ENCODE assay signal across 1 cellular context in the genomic region with DNA sequence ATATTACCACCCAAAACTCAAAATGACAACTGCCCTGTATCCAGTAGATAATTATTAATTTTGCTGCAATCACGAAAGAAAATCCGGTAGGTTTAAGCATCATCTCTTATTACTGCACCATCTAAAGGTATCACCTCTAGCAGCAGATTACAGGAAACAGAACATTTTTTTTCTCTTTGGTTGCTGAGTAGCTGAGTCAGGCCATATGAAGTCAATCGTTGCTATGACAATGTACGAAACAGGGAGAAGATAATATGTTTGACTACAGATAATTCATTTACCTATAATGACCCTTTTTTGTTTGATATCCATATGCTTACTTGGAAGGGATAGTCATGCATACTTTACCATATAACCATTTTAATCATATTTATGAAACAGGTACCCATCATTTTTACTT.
TF ChIP-seq lines count a peak whose summit lies in the region.

No MANE protein-coding gene starts in this region.

TF ChIP-seq in WTC11, 78 proteins besides CTCF, POLR2A, EP300 and RAD21 (continued from another document):
- no peak for TF ChIP-seq ZMAT4 (CRISPR knock-in tag; IDR thresholded peaks at IDR 0.05)
- TF ChIP-seq ERG (CRISPR knock-in tag; IDR thresholded peaks at IDR 0.05), result no peak
- no peak for TF ChIP-seq ZNF396 (CRISPR knock-in tag; IDR thresholded peaks at IDR 0.05; ENCODE audit: borderline replicate concordance)
- TF ChIP-seq ZNF317 (CRISPR knock-in tag; IDR thresholded peaks at IDR 0.05; ENCODE audit: borderline replicate concordance, low read depth), result no peak
- no peak for TF ChIP-seq FOXK1 (CRISPR knock-in tag; IDR thresholded peaks at IDR 0.05)
- TF ChIP-seq ATF3 (CRISPR knock-in tag; conservative IDR thresholded peaks at IDR 0.05), result no peak
- TF ChIP-seq NFE2L1 (CRISPR knock-in tag; IDR thresholded peaks at IDR 0.05), result no peak
- TF ChIP-seq NFYB (CRISPR knock-in tag; conservative IDR thresholded peaks at IDR 0.05; ENCODE audit: low read depth), result no peak
- TF ChIP-seq, protein P1, sequence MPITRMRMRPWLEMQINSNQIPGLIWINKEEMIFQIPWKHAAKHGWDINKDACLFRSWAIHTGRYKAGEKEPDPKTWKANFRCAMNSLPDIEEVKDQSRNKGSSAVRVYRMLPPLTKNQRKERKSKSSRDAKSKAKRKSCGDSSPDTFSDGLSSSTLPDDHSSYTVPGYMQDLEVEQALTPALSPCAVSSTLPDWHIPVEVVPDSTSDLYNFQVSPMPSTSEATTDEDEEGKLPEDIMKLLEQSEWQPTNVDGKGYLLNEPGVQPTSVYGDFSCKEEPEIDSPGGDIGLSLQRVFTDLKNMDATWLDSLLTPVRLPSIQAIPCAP (CRISPR knock-in tag; IDR thresholded peaks at IDR 0.05), result no peak
- TF ChIP-seq ZNF423 (CRISPR knock-in tag; IDR thresholded peaks at IDR 0.05), result no peak
- no peak for TF ChIP-seq MYBL2 (CRISPR knock-in tag; IDR thresholded peaks at IDR 0.05)
- TF ChIP-seq E2F4 (CRISPR knock-in tag; IDR thresholded peaks at IDR 0.05; ENCODE audit: borderline replicate concordance, low read depth), result no peak
